In genomic region chr1:235503333-235504121, GRCh38 we compare ENCODE assay signal across 8 cellular contexts. TPM values are rescaled to one million over a fixed set of nuclear protein-coding genes. Genes with fewer than 3 reads are reported as not detected.
DNase-seq lines count a peak whose midpoint lies in the region; ATAC-seq and TF ChIP-seq lines count a peak whose summit lies in the region.

No MANE protein-coding gene starts in this region.

- H3K36me3 Mint-ChIP-seq in activated naive CD8-positive, alpha-beta T cell treated with anti-CD3 and anti-CD28 coated beads for 36 hours = peaks cover 3% of the 10 kb centered on the region
- H3K36me3 Mint-ChIP-seq in osteocyte (ENCODE audit: unreplicated experiment) = peaks cover 3% of the 10 kb centered on the region

- peaks cover 4% of the 10 kb centered on the region for H3K27me3 Mint-ChIP-seq in activated naive CD8-positive, alpha-beta T cell treated with anti-CD3 and anti-CD28 coated beads for 36 hours
- no peaks in the 10 kb centered on the region for H3K27me3 Mint-ChIP-seq in osteocyte (ENCODE audit: unreplicated experiment)

- peaks cover 26% of the 10 kb centered on the region for H3K4me1 Mint-ChIP-seq in activated naive CD8-positive, alpha-beta T cell treated with anti-CD3 and anti-CD28 coated beads for 36 hours
- peaks cover 23% of the 10 kb centered on the region for H3K4me1 Mint-ChIP-seq in osteocyte (ENCODE audit: unreplicated experiment)

- ATAC-seq in GM18502 (IDR thresholded peaks at IDR 0.05; ENCODE audit: poor library complexity, unreplicated experiment) = peak; percentile 21
- peak; percentile 4 for ATAC-seq in HG03103 (IDR thresholded peaks at IDR 0.05; ENCODE audit: low read depth, unreplicated experiment)
- no peak for ATAC-seq in GM18519 (IDR thresholded peaks at IDR 0.05; ENCODE audit: low FRiP score, unreplicated experiment)

- intact Hi-C loops in cardiac septum (cut with DNase I) = loop anchor here (5.0 to 10.0 kb wide), 5 partner anchors 176 to 1021 kb away; partner anchors contain the start of genes ARID4B, GGPS1, LGALS8 and LYST

- peak overlapping the region; percentile 86 for H3K4me3 Mint-ChIP-seq in activated naive CD8-positive, alpha-beta T cell treated with anti-CD3 and anti-CD28 coated beads for 36 hours
- peak overlapping the region; percentile 92 for H3K4me3 Mint-ChIP-seq in osteocyte (ENCODE audit: unreplicated experiment)

- peak overlapping the region; percentile 88 for H3K27ac Mint-ChIP-seq in activated naive CD8-positive, alpha-beta T cell treated with anti-CD3 and anti-CD28 coated beads for 36 hours
- H3K27ac Mint-ChIP-seq in osteocyte (ENCODE audit: unreplicated experiment) = peak overlapping the region; percentile 96

- H3K9me3 Mint-ChIP-seq in activated naive CD8-positive, alpha-beta T cell treated with anti-CD3 and anti-CD28 coated beads for 36 hours = no peaks in the 10 kb centered on the region
- no peaks in the 10 kb centered on the region for H3K9me3 Mint-ChIP-seq in osteocyte (ENCODE audit: unreplicated experiment)

- no peak for TF ChIP-seq CTCF in osteocyte (IDR thresholded peaks at IDR 0.05)

- DNase-seq in AML-193 (lab: John Stamatoyannopoulos, UW) (peak; percentile 32 to 33), NCI-H69 (lab: John Stamatoyannopoulos, UW) (peak; percentile 83), cardiac septum (ENCODE audit: low spot score) (peak; percentile 81), osteocyte (ENCODE audit: extremely low spot score, unreplicated experiment) (peak; percentile 86)
- DNase-seq in activated naive CD8-positive, alpha-beta T cell treated with anti-CD3 and anti-CD28 coated beads for 36 hours = peak; percentile 30

RNA-seq across cellular contexts. Expression of gene B3GALNT2, which starts 0.7 kb away (rescaled TPM):
- 10 to 100 TPM; 14.6 to 15.7 TPM for total RNA-seq in activated naive CD8-positive, alpha-beta T cell treated with anti-CD3 and anti-CD28 coated beads for 36 hours
- total RNA-seq in cardiac septum (21.1 TPM), osteocyte (31.3 and 37.3 TPM in 2 replicates)

Comparison
In these comparisons a context has a peak if more than half of its experiments do, and no peak if none do; other contexts are left out.
1. DNase-seq: peak in every context shown above with its lines; median percentile 86 in osteocyte; 83 in NCI-H69; 81 in cardiac septum; 32 in AML-193; 30 in activated naive CD8-positive, alpha-beta T cell treated with anti-CD3 and anti-CD28 coated beads for 36 hours.